In the genomic region with DNA sequence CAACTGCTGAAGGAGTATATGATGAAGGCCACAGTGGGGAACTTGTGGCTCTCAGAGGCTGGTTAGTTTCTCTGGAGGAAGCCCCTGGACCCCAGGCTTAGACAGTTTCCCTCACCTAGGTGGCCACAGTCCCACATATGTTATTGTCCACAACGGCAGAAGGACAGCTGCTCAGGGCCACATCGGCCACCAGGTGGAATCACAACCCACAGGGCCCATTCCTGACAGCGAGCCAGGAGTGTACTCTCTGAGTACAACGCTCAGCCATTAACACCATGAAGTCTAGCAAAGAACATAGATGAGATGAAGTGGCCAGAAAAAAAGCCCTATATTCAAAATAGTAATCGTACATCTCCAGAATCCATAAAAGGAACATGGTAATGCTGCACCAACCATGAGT, we compare ENCODE assay signal across 22 cellular contexts.
DNase-seq lines count a peak whose midpoint lies in the region; ATAC-seq and TF ChIP-seq lines count a peak whose summit lies in the region.
"Had no signal": no experiment of that assay in that cellular context is flagged by ENCODE, and none has a peak within 500 bp of the region (broad histone marks: within the 10 kb centered on the region; RNA-seq: fewer than 3 reads in every experiment).

No MANE protein-coding gene starts in this region.

- no peak overlapping the region for H3K4me3 Mint-ChIP-seq in neural progenitor cell
- H3K4me3 Mint-ChIP-seq: activated naive CD4-positive, alpha-beta T cell treated with anti-CD3 and anti-CD28 coated beads for 36 hours; CD14-positive monocyte; memory B cell; natural killer cell treated with Interleukin-12 subunit alpha and Interleukin-12 subunit beta and Interleukin-15 and Interleukin-18, amount 100 ng/mL, for 72 hours had no signal

- H3K27me3 ChIP-seq in brain microvascular endothelial cell (replicated peaks) (no peaks in the 10 kb centered on the region), neural progenitor cell (no peaks in the 10 kb centered on the region)

- H3K27ac ChIP-seq in HEK293 (ENCODE audit: extremely low read depth, low read depth, low read length) = no peak overlapping the region
- H3K27ac ChIP-seq in brain microvascular endothelial cell = no peak overlapping the region
- H3K27ac ChIP-seq in neural progenitor cell = no peak overlapping the region
- H3K27ac ChIP-seq: psoas muscle, RWPE1, thoracic aorta had no signal

- POLR2A ChIA-PET in HEK293 (lab: Yijun Ruan, JAX) = no interaction called here

- H3K4me2 ChIP-seq in neural progenitor cell = no peak overlapping the region

- H3K9me3 ChIP-seq in HEK293 (ENCODE audit: control insufficient read depth, insufficient read depth, low read depth, low read length) (no peaks in the 10 kb centered on the region), neural progenitor cell (ENCODE audit: low read depth) (no peaks in the 10 kb centered on the region)
- H3K9me3 ChIP-seq: psoas muscle, thoracic aorta had no signal

- H3F3A ChIP-seq in neural progenitor cell (ENCODE audit: low read depth) = peaks cover 13% of the 10 kb centered on the region

- no peak overlapping the region for H3K27ac Mint-ChIP-seq in neural progenitor cell
- H3K27ac Mint-ChIP-seq: activated naive CD4-positive, alpha-beta T cell treated with anti-CD3 and anti-CD28 coated beads for 36 hours; CD14-positive monocyte; memory B cell; natural killer cell treated with Interleukin-12 subunit alpha and Interleukin-12 subunit beta and Interleukin-15 and Interleukin-18, amount 100 ng/mL, for 72 hours had no signal

- CTCF ChIA-PET in HEK293 (lab: Yijun Ruan, JAX) = no interaction called here

- H3K4me3 ChIP-seq in HEK293 (ENCODE audit: low read depth, low read length) = no peak overlapping the region
- H3K4me3 ChIP-seq in brain microvascular endothelial cell (ENCODE audit: low read depth, low read length) = no peak overlapping the region
- H3K4me3 ChIP-seq in neural progenitor cell = no peak overlapping the region
- H3K4me3 ChIP-seq: psoas muscle, thoracic aorta had no signal

- no peaks in the 10 kb centered on the region for H3K79me2 ChIP-seq in neural progenitor cell (ENCODE audit: low read depth)

- H4K20me1 ChIP-seq in neural progenitor cell (ENCODE audit: low read depth) = no peaks in the 10 kb centered on the region

- H3K9me3 Mint-ChIP-seq in neural progenitor cell = no peaks in the 10 kb centered on the region
- H3K9me3 Mint-ChIP-seq: activated naive CD4-positive, alpha-beta T cell treated with anti-CD3 and anti-CD28 coated beads for 36 hours; memory B cell; natural killer cell treated with Interleukin-12 subunit alpha and Interleukin-12 subunit beta and Interleukin-15 and Interleukin-18, amount 100 ng/mL, for 72 hours had no signal

- in situ Hi-C loops in brain microvascular endothelial cell (cut with HindIII; ENCODE audit: low pct_ligation_motif_present, low sequenced_read_pairs) = no loop called here
- in situ Hi-C loops in ACHN (cut with HindIII; ENCODE audit: low pct_ligation_motif_present, low pct_unique_long_range_greater_than_20kb, low sequenced_read_pairs) = no loop called here

- no peak overlapping the region for H2AFZ ChIP-seq in neural progenitor cell (replicated peaks)

- ATAC-seq in GM18498 (IDR thresholded peaks at IDR 0.05; ENCODE audit: unreplicated experiment) = no peak
- ATAC-seq: natural killer cell treated with Interleukin-12 subunit alpha and Interleukin-12 subunit beta and Interleukin-15 and Interleukin-18, amount 100 ng/mL, for 72 hours had no signal

- DNase-seq in NCI-H2029 (lab: John Stamatoyannopoulos, UW) (peak; percentile 21), NCI-H2029 treated with DMSO at 0.1 percent for 48 hours (lab: John Stamatoyannopoulos, UW) (no peak), brain microvascular endothelial cell (no peak), neural progenitor cell (ENCODE audit: low spot score) (no peak), ACHN (no peak), middle frontal gyrus (ENCODE audit: extremely low spot score, low spot score) (no peak)
- DNase-seq: activated CD4-positive, alpha-beta T cell treated with anti-CD3 and anti-CD28 coated beads, Interleukin-2, amount 50 U/mL, for 4 hours; activated naive CD4-positive, alpha-beta T cell treated with anti-CD3 and anti-CD28 coated beads for 36 hours; activated T-cell treated with anti-CD3 and anti-CD28 coated beads, Interleukin-2, amount 50 U/mL, for 1 hour; aorta; DND-41; effector memory CD4-positive, alpha-beta T cell; NCI-H1105 treated with DMSO at 0.1 percent for 48 hours; NCI-H345; psoas muscle had no signal

- H3K36me3 ChIP-seq in HEK293 (ENCODE audit: control insufficient read depth in 2 of 2, insufficient read depth in 1 of 2, low read length in 2 of 2) (no peaks in the 10 kb centered on the region), brain microvascular endothelial cell (replicated peaks) (no peaks in the 10 kb centered on the region), neural progenitor cell (no peaks in the 10 kb centered on the region)
- H3K36me3 ChIP-seq: thoracic aorta had no signal

- H3K4me1 ChIP-seq in HEK293 (ENCODE audit: control insufficient read depth, insufficient read depth, low read length) = no peaks in the 10 kb centered on the region
- peaks cover 18% of the 10 kb centered on the region for H3K4me1 ChIP-seq in neural progenitor cell
- H3K4me1 ChIP-seq: psoas muscle had no signal

- H3K36me3 Mint-ChIP-seq in neural progenitor cell = no peaks in the 10 kb centered on the region
- H3K36me3 Mint-ChIP-seq: CD14-positive monocyte; natural killer cell treated with Interleukin-12 subunit alpha and Interleukin-12 subunit beta and Interleukin-15 and Interleukin-18, amount 100 ng/mL, for 72 hours had no signal

- H3K27me3 Mint-ChIP-seq in neural progenitor cell (ENCODE audit: insufficient read depth, low read depth) = no peaks in the 10 kb centered on the region
- H3K27me3 Mint-ChIP-seq: memory B cell; natural killer cell treated with Interleukin-12 subunit alpha and Interleukin-12 subunit beta and Interleukin-15 and Interleukin-18, amount 100 ng/mL, for 72 hours had no signal

- TF ChIP-seq CTCF in HEK293 (tag by site-specific recombination; IDR thresholded peaks at IDR 0.05) (0 out of 2 replicates have a peak, but pooled peaks have one; percentile 16), brain microvascular endothelial cell (IDR thresholded peaks at IDR 0.05; ENCODE audit: low read depth, low read length, missing control alignments) (peak; percentile 12), neural progenitor cell (IDR thresholded peaks at IDR 0.05) (peak; percentile 32)

- H3K4me1 Mint-ChIP-seq in neural progenitor cell = peaks cover 17% of the 10 kb centered on the region
- H3K4me1 Mint-ChIP-seq: CD14-positive monocyte, memory B cell had no signal

- no peak overlapping the region for H3K9ac ChIP-seq in neural progenitor cell

TF ChIP-seq in HEK293, 187 proteins besides CTCF, POLR2A, EP300 and RAD21:
- TF ChIP-seq, protein P1, sequence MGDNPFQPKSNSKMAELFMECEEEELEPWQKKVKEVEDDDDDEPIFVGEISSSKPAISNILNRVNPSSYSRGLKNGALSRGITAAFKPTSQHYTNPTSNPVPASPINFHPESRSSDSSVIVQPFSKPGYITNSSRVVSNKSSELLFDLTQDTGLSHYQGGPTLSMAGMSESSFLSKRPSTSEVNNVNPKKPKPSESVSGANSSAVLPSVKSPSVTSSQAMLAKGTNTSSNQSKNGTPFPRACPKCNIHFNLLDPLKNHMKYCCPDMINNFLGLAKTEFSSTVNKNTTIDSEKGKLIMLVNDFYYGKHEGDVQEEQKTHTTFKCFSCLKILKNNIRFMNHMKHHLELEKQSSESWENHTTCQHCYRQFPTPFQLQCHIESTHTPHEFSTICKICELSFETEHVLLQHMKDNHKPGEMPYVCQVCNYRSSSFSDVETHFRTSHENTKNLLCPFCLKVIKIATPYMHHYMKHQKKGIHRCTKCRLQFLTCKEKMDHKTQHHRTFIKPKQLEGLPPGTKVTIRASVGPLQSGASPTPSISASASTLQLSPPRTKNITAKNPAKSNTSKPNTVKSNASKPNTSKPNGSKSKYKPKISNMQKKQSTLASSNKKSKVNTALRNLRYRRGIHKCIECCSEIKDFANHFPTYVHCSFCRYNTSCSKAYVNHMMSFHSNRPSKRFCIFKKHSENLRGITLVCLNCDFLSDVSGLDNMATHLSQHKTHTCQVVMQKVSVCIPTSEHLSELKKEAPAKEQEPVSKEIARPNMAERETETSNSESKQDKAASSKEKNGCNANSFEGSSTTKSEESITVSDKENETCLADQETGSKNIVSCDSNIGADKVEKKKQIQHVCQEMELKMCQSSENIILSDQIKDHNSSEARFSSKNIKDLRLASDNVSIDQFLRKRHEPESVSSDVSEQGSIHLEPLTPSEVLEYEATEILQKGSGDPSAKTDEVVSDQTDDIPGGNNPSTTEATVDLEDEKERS (tag by site-specific recombination; IDR thresholded peaks at IDR 0.05) = no peak
- no peak for TF ChIP-seq ZNF266 (tag by site-specific recombination; IDR thresholded peaks at IDR 0.05; ENCODE audit: low read depth)
